ENCODE assay signal across 18 cellular contexts in genomic region chr3:143004823-143005222, GRCh38. TPM values are rescaled to one million over a fixed set of nuclear protein-coding genes. Genes with fewer than 3 reads are reported as not detected.
DNase-seq lines count a peak whose midpoint lies in the region; ATAC-seq, FAIRE-seq and TF ChIP-seq lines count a peak whose summit lies in the region.
"Had no signal": no experiment of that assay in that cellular context is flagged by ENCODE, and none has a peak within 500 bp of the region (broad histone marks: within the 10 kb centered on the region; RNA-seq: fewer than 3 reads in every experiment).

No MANE protein-coding gene starts in this region.

- H3K36me3 Mint-ChIP-seq in stimulated activated naive CD8-positive, alpha-beta T cell treated with anti-CD3 and anti-CD28 coated beads, Interleukin-15, Interleukin-2, amounts not matched to agents 100 ng/mL and 50 ng/mL, for 24 hours (ENCODE audit: low read depth), result peaks cover 19% of the 10 kb centered on the region

- no peaks in the 10 kb centered on the region for H3K27me3 Mint-ChIP-seq in stimulated activated naive CD8-positive, alpha-beta T cell treated with anti-CD3 and anti-CD28 coated beads, Interleukin-15, Interleukin-2, amounts not matched to agents 100 ng/mL and 50 ng/mL, for 24 hours

- in situ Hi-C loops in K562 (cut with MboI), result no loop called here

- no peak for TF ChIP-seq POLR2A in K562 (conservative IDR thresholded peaks at IDR 0.05)

- H3K27me3 ChIP-seq in K562 (ENCODE audit: control insufficient read depth in 2 of 2, insufficient read depth in 2 of 2, low read length in 2 of 2), result no peaks in the 10 kb centered on the region
- H3K27me3 ChIP-seq: ovary had no signal

- TF ChIP-seq RAD21 in K562 (CRISPR knock-in tag; conservative IDR thresholded peaks at IDR 0.05 in 1 of 2, IDR thresholded peaks at IDR 0.05 in 1 of 2), result no peak

- H3K9ac ChIP-seq in K562 (ENCODE audit: insufficient read depth in 1 of 2, low read depth in 2 of 2, low read length in 2 of 2), result peak overlapping the region in 1 of 2 experiments; percentile 36; a peak in 1 of 4 replicates

- H3K4me3 ChIP-seq in OCI-LY7 (ENCODE audit: low read depth, low read length, poor library complexity, severe bottlenecking) (peak overlapping the region; percentile 100), K562 (peak overlapping the region; percentile 30)
- H3K4me3 ChIP-seq: ovary had no signal

- peaks cover 71% of the 10 kb centered on the region for H3K4me1 Mint-ChIP-seq in stimulated activated naive CD8-positive, alpha-beta T cell treated with anti-CD3 and anti-CD28 coated beads, Interleukin-15, Interleukin-2, amounts not matched to agents 100 ng/mL and 50 ng/mL, for 24 hours (ENCODE audit: low read depth)

- TF ChIP-seq EP300 in K562 (IDR thresholded peaks at IDR 0.05; ENCODE audit: low read length), result no peak

- peaks cover 31% of the 10 kb centered on the region for H3K36me3 ChIP-seq in OCI-LY7 (ENCODE audit: insufficient read depth, low read length)
- peaks cover 9% of the 10 kb centered on the region; the same call in 2 of the 3 replicates for H3K36me3 ChIP-seq in K562 (ENCODE audit: control insufficient read depth, insufficient read depth, low read length)
- H3K36me3 ChIP-seq: ovary had no signal

- H4K20me1 ChIP-seq in OCI-LY7 (ENCODE audit: insufficient read depth, low read length) (peaks cover 52% of the 10 kb centered on the region), K562 (replicated peaks; ENCODE audit: control insufficient read depth, insufficient read depth, low read length) (peaks cover 34% of the 10 kb centered on the region)

- POLR2A ChIA-PET in OCI-LY7 (lab: Charles Lee), result interaction anchor here (0.6 to 1.2 kb wide), 3 partner anchors 8 to 21 kb away, joined by 3 to 4 read pairs (median 3); no protein-coding TSS in a partner anchor
- POLR2A ChIA-PET in K562 (lab: Yijun Ruan, JAX), result no interaction called here

- FAIRE-seq in K562 (lab: Jason Lieb, UNC), result no peak
- FAIRE-seq: endometrium had no signal

- TF ChIP-seq CTCF in OCI-LY7 (conservative IDR thresholded peaks at IDR 0.05; ENCODE audit: low read length) (no peak), K562 (IDR thresholded peaks at IDR 0.05 in 2 of 3, conservative IDR thresholded peaks at IDR 0.05 in 1 of 3; ENCODE audit: insufficient read depth in 2 of 3, low read depth in 1 of 3, low read length in 3 of 3) (no peak)

- no peaks in the 10 kb centered on the region for H3K9me1 ChIP-seq in K562 (ENCODE audit: control insufficient read depth, insufficient read depth, low read length)

- H3K4me2 ChIP-seq in OCI-LY7 (ENCODE audit: low read length), result peak overlapping the region; percentile 97
- peak overlapping the region; percentile 40 for H3K4me2 ChIP-seq in K562 (ENCODE audit: insufficient read depth, low read length)

- H3K9me3 Mint-ChIP-seq in stimulated activated naive CD8-positive, alpha-beta T cell treated with anti-CD3 and anti-CD28 coated beads, Interleukin-15, Interleukin-2, amounts not matched to agents 100 ng/mL and 50 ng/mL, for 24 hours, result no peaks in the 10 kb centered on the region

- intact Hi-C loops in OCI-LY7 (cut with micrococcal nuclease; ENCODE audit: unreplicated experiment) (loop anchor here (10.0 kb wide), 2 partner anchors 840 to 980 kb away; partner anchors contain the start of gene SLC9A9), K562 (cut with micrococcal nuclease) (loop anchor here (5.0 kb wide), 1 partner anchor 978 kb away; no protein-coding TSS in a partner anchor)

- H3K4me3 Mint-ChIP-seq in stimulated activated naive CD8-positive, alpha-beta T cell treated with anti-CD3 and anti-CD28 coated beads, Interleukin-15, Interleukin-2, amounts not matched to agents 100 ng/mL and 50 ng/mL, for 24 hours, result peak overlapping the region; percentile 75

- H3K4me1 ChIP-seq in OCI-LY7 (ENCODE audit: insufficient read depth, low read length, poor library complexity, severe bottlenecking) (peaks cover 37% of the 10 kb centered on the region), K562 (replicated peaks in 1 of 2; ENCODE audit: control insufficient read depth in 2 of 2, insufficient read depth in 2 of 2, low read length in 2 of 2) (peaks cover 9 to 14% of the 10 kb centered on the region in 2 experiments; a peak in 4 of 5 replicates)

- H2AFZ ChIP-seq in OCI-LY7 (ENCODE audit: low read length), result no peak overlapping the region
- no peak overlapping the region for H2AFZ ChIP-seq in K562 (ENCODE audit: low read depth, low read length)

- peaks cover 92% of the 10 kb centered on the region for H3K79me2 ChIP-seq in OCI-LY7 (ENCODE audit: insufficient read depth, low read depth, low read length)
- H3K79me2 ChIP-seq in K562 (ENCODE audit: control insufficient read depth, insufficient read depth, low read length), result peaks cover 99% of the 10 kb centered on the region

- H3K9me3 ChIP-seq in OCI-LY7 (ENCODE audit: low read length) (no peaks in the 10 kb centered on the region), K562 (replicated peaks; ENCODE audit: control insufficient read depth, insufficient read depth, low read depth, low read length) (no peaks in the 10 kb centered on the region)
- H3K9me3 ChIP-seq: ovary had no signal

- no peak for ATAC-seq in stimulated activated naive CD8-positive, alpha-beta T cell treated with anti-CD3 and anti-CD28 coated beads, Interleukin-15, Interleukin-2, amounts not matched to agents 100 U/mL and 50 U/mL, for 24 hours
- no peak for ATAC-seq in K562
- no peak for ATAC-seq in HG02852 (IDR thresholded peaks at IDR 0.05; ENCODE audit: unreplicated experiment)

- no CpG with 5 or more reads among the region's 2 CpGs for WGBS in K562 (ENCODE audit: insufficient coverage, low coverage, missing lambda C conversion rate)

- H3K27ac Mint-ChIP-seq in stimulated activated naive CD8-positive, alpha-beta T cell treated with anti-CD3 and anti-CD28 coated beads, Interleukin-15, Interleukin-2, amounts not matched to agents 100 ng/mL and 50 ng/mL, for 24 hours, result peak overlapping the region; percentile 19

- no peaks in the 10 kb centered on the region for H3K9me2 ChIP-seq in OCI-LY7 (ENCODE audit: insufficient read depth, low read length)

- no peak overlapping the region for H3K27ac ChIP-seq in OCI-LY7 (ENCODE audit: low read depth, low read length, poor library complexity, severe bottlenecking)
- H3K27ac ChIP-seq in K562 (ENCODE audit: extremely low read depth, low read depth, low read length), result peak overlapping the region; percentile 27; the same call in 1 of the 3 replicates
- H3K27ac ChIP-seq: ovary, WERI-Rb-1 had no signal

- CTCF ChIA-PET in OCI-LY7 (lab: Charles Lee; ENCODE audit: unreplicated experiment) (no interaction called here), K562 (lab: Yijun Ruan, JAX; ENCODE audit: low intra/inter-chr PET ratio) (no interaction called here)

- no TSS peak for BruUV-seq in OCI-LY7 (replicated peaks; lab: Mats Ljungman, UMichigan)
- no TSS peak for BruUV-seq in K562 (replicated peaks; lab: Mats Ljungman, UMichigan)

- DNase-seq in stimulated activated naive CD8-positive, alpha-beta T cell treated with anti-CD3 and anti-CD28 coated beads, Interleukin-15, Interleukin-2, amounts not matched to agents 100 U/mL and 50 U/mL, for 24 hours, result no peak
- DNase-seq in OCI-LY7 (ENCODE audit: low spot score), result no peak
- DNase-seq in K562 (ENCODE audit: extremely low read depth in 1 of 4, low spot score in 3 of 4), result no peak
- no peak for DNase-seq in HuH-7 (ENCODE audit: low spot score)
- DNase-seq in stimulated activated CD4-positive, alpha-beta T cell treated with anti-CD3 and anti-CD28 coated beads, Interleukin-15, amount 100 ng/mL, for 24 hours, result no peak
- DNase-seq in COLO668 (lab: John Stamatoyannopoulos, UW; ENCODE audit: unreplicated experiment), result no peak
- DNase-seq: AML-193; aorta; DMS 273 treated with DMSO at 0.1 percent for 48 hours; NCI-H526; ovary; stimulated activated CD4-positive, alpha-beta T cell treated with anti-CD3 and anti-CD28 coated beads, Interleukin-2, amount 100 ng/mL, for 48 hours; WERI-Rb-1 had no signal

RNA-seq across cellular contexts. Expression of gene U2SURP, which starts 3.5 kb away (rescaled TPM):
- total RNA-seq in OCI-LY7 (2014; rRNA removed; shearing (Covaris generic)), result 108 and 115 TPM in 2 replicates
- total RNA-seq in OCI-LY7 (2022), result 175 and 185 TPM in 2 replicates
- total RNA-seq in K562 (2011; cell fraction: chromatin; rRNA removed; ENCODE audit: low replicate concordance), result 224 and 739 TPM in 2 replicates
- 79.4 and 92.0 TPM in 2 replicates for total RNA-seq in K562 (2011; cell fraction: nucleolus; rRNA removed)
- 184 and 255 TPM in 2 replicates for total RNA-seq in K562 (2011; cell fraction: nucleoplasm; rRNA removed)
- 116 and 128 TPM in 2 replicates for total RNA-seq in K562 (2014; rRNA removed)
- 280 and 375 TPM in 2 replicates for total RNA-seq in K562 (2014; rRNA removed; fragmentation: Illumina TruSeq; extraction: Trizol)
- total RNA-seq in K562 (2015; rRNA removed; fragmentation: Illumina TruSeq; extraction: Trizol), result 193 and 205 TPM in 2 replicates
- total RNA-seq in K562 (2021), result 198 and 199 TPM in 2 replicates
- polyA plus RNA-seq in K562 (2011; rRNA removed), result 108 and 140 TPM in 2 replicates
- 8.8 and 22.2 TPM in 2 replicates for polyA plus RNA-seq in K562 (2011; cell fraction: cytosol; rRNA removed)
- 182 and 207 TPM in 2 replicates for polyA plus RNA-seq in K562 (2011; cell fraction: nucleus; rRNA removed)
- 66.4 and 103 TPM in 2 replicates for polyA plus RNA-seq in K562 (2012)
- polyA plus RNA-seq in K562 (2014; fragmentation: Illumina TruSeq; extraction: Trizol), result 174 and 178 TPM in 2 replicates
- 100 to 1,000 TPM; 191 to 322 TPM for polyA plus RNA-seq in K562 (2014; fragmentation: Nextera tagmentation; extraction: Ambion mirVana)
- 97.8 and 140 TPM in 2 replicates for polyA plus RNA-seq in K562 (2014; rRNA removed)
- 269 and 309 TPM in 2 replicates for polyA minus RNA-seq in K562 (2011; rRNA and poly(A)+ RNA removed)
- polyA minus RNA-seq in K562 (2011; cell fraction: cytosol; rRNA and poly(A)+ RNA removed), result 56.3 and 70.0 TPM in 2 replicates
- polyA minus RNA-seq in K562 (2011; cell fraction: nucleus; rRNA and poly(A)+ RNA removed), result 193 and 346 TPM in 2 replicates

RNA-seq across cellular contexts. Expression of gene PAQR9, which starts 41.3 kb away (rescaled TPM):
- total RNA-seq in OCI-LY7 (2014; rRNA removed; shearing (Covaris generic)), result not detected in 2 replicates
- total RNA-seq in OCI-LY7 (2022), result not detected in 2 replicates
- total RNA-seq in K562 (2011; cell fraction: chromatin; rRNA removed; ENCODE audit: low replicate concordance), result 0.53 and 1.0 TPM in 2 replicates
- total RNA-seq in K562 (2011; cell fraction: nucleolus; rRNA removed), result 1.4 and 2.0 TPM in 2 replicates
- 0.92 and 1.8 TPM in 2 replicates for total RNA-seq in K562 (2011; cell fraction: nucleoplasm; rRNA removed)
- 0.27 and 0.29 TPM in 2 replicates for total RNA-seq in K562 (2014; rRNA removed)
- 0.07 and 0.16 TPM in 2 replicates for total RNA-seq in K562 (2014; rRNA removed; fragmentation: Illumina TruSeq; extraction: Trizol)
- total RNA-seq in K562 (2015; rRNA removed; fragmentation: Illumina TruSeq; extraction: Trizol), result 0.04 TPM in 1 of 2 replicates, not detected in the other
- total RNA-seq in K562 (2021), result 0.40 and 0.58 TPM in 2 replicates
- 0.12 and 0.39 TPM in 2 replicates for polyA plus RNA-seq in K562 (2011; rRNA removed)
- 0.12 and 1.3 TPM in 2 replicates for polyA plus RNA-seq in K562 (2011; cell fraction: cytosol; rRNA removed)
- polyA plus RNA-seq in K562 (2011; cell fraction: nucleus; rRNA removed), result 0.20 and 1.0 TPM in 2 replicates
- 0.11 and 0.31 TPM in 2 replicates for polyA plus RNA-seq in K562 (2012)
- polyA plus RNA-seq in K562 (2014; fragmentation: Illumina TruSeq; extraction: Trizol), result 0.21 and 0.22 TPM in 2 replicates
- polyA plus RNA-seq in K562 (2014; fragmentation: Nextera tagmentation; extraction: Ambion mirVana), result under 1 TPM; 0.08 to 0.13 TPM
- polyA plus RNA-seq in K562 (2014; rRNA removed), result 0.33 and 0.47 TPM in 2 replicates
- polyA minus RNA-seq in K562 (2011; rRNA and poly(A)+ RNA removed), result 0.18 and 0.39 TPM in 2 replicates
- not detected in 2 replicates for polyA minus RNA-seq in K562 (2011; cell fraction: cytosol; rRNA and poly(A)+ RNA removed)
- 0.27 and 0.56 TPM in 2 replicates for polyA minus RNA-seq in K562 (2011; cell fraction: nucleus; rRNA and poly(A)+ RNA removed)
- total RNA-seq: aorta, fibroblast of villous mesenchyme, mononuclear cell had no signal
- polyA plus RNA-seq: aorta had no signal
